ENCODE assay signal across 16 cellular contexts in genomic region chr6:20835315-20836010, GRCh38.
"Had no signal": no experiment of that assay in that cellular context is flagged by ENCODE, and none has a peak within 500 bp of the region (broad histone marks: within the 10 kb centered on the region; RNA-seq: fewer than 3 reads in every experiment).

No MANE protein-coding gene starts in this region.

- H3K36me3 ChIP-seq: esophagus squamous epithelium, pancreas, suprapubic skin had no signal

- H3K27ac Mint-ChIP-seq: activated CD4-positive, alpha-beta T cell treated with anti-CD3 and anti-CD28 coated beads, Interleukin-2, amount 10 ng/mL, durations not matched to agents 7 days and 5 days; activated T-helper 2 cell treated with anti-CD3 and anti-CD28 coated beads, Interferon-gamma antibody, Interleukin-2, Interleukin-4, amounts not matched to agents 10 μg/mL and 5 μg/mL and 100 μg/mL, durations not matched to agents 14 hours and 24 hours and 36 hours; nephron had no signal

- H3K27ac ChIP-seq: esophagus squamous epithelium, pancreas, suprapubic skin had no signal

- H3K27me3 ChIP-seq: esophagus squamous epithelium, pancreas, suprapubic skin had no signal

- H3K4me1 ChIP-seq: esophagus squamous epithelium, pancreas, suprapubic skin had no signal

- H3K9me3 Mint-ChIP-seq: nephron, T-cell had no signal

- H3K4me3 Mint-ChIP-seq: activated CD4-positive, alpha-beta T cell treated with anti-CD3 and anti-CD28 coated beads, Interleukin-2, amount 10 ng/mL, durations not matched to agents 7 days and 5 days; nephron; T-cell had no signal

- DNase-seq: activated CD4-positive, alpha-beta T cell treated with anti-CD3 and anti-CD28 coated beads, Interleukin-2, amount 10 ng/mL, durations not matched to agents 7 days and 5 days; activated CD4-positive, CD25-positive, alpha-beta regulatory T cell; activated naive CD4-positive, alpha-beta T cell treated with anti-CD3 and anti-CD28 coated beads, Interleukin-2, amount 50 U/mL, for 16 hours; esophagus squamous epithelium; foreskin fibroblast; head of caudate nucleus; islet precursor cell; left ventricle myocardium superior; mesendoderm; pancreas; stimulated activated CD4-positive, alpha-beta T cell treated with anti-CD3 and anti-CD28 coated beads, Interleukin-12 subunit alpha, Interleukin-12 subunit beta, amount 100 ng/mL, for 4 hours; stimulated activated naive CD4-positive, alpha-beta T cell treated with Interleukin-2 at 50 U/mL for 16 hours; T-cell had no signal

- ATAC-seq: left ventricle myocardium superior, pancreas, T-cell had no signal

- H3K9me3 ChIP-seq: esophagus squamous epithelium, pancreas, suprapubic skin had no signal

- FAIRE-seq: pancreas had no signal

- H3K4me3 ChIP-seq: esophagus squamous epithelium, pancreas, suprapubic skin had no signal

- H3K27me3 Mint-ChIP-seq: activated CD4-positive, alpha-beta T cell treated with anti-CD3 and anti-CD28 coated beads, Interleukin-2, amount 10 ng/mL, durations not matched to agents 7 days and 5 days; T-cell had no signal
